In the genomic region with DNA sequence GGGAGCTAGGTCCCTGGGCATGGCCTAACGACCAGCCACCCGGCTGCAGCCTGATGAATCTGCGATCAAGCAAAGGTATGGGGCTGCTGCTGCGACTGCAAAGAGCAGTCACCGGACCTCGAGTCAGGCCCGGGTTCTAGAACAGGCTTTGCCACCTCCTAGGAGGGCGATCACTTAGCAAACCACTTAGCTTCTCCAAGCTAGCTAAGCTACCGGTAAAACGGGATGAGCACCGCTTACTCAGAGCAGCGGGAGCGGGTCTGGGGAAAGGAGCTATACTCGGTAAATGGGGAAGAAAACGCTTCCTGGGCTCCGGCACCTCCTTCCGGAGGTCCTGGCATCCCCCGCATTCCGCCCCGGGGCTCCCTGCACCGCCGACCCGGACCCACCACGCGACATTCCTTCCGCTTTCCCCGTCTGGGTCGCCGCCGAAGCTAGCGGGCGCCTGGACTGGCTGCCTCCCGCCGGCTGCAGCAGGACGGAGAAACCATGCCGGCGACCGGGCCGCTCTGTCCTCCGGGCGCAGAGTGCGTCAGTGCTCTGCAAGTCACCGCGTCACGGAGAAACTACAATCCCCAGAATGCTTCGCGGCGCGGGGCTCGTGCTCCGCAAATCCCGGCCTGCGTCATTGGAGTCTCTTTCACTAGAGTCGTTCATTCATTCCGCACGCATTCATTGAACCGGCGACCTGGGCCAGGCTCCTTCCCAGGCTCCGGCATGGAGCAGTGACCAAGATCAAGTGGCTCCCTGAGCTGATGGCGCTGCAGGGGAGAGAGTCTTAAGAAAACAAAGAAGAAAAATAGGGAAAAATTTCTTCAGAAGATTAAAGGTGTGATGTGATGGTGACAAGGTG, we compare ENCODE assay signal across 8 cellular contexts. TPM values are rescaled to one million over a fixed set of nuclear protein-coding genes. Genes with fewer than 3 reads are reported as not detected.
DNase-seq lines count a peak whose midpoint lies in the region; ATAC-seq, FAIRE-seq and TF ChIP-seq lines count a peak whose summit lies in the region.

A gene (minus strand): TSS at position 531 of the 853 bp plus-strand sequence. CDS start 3,779 bp downstream, outside the sequence.

- H3K36me3 Mint-ChIP-seq in activated naive CD8-positive, alpha-beta T cell treated with anti-CD3 and anti-CD28 coated beads, Interleukin-2, amount 10 ng/mL, durations not matched to agents 7 days and 5 days, result peaks cover 6% of the 10 kb centered on the region

- H3K36me3 ChIP-seq in pancreas (peaks cover 0 to 10% (median 6%) of the 10 kb centered on the region in 3 donors), thyroid gland (peaks cover 3 to 7% of the 10 kb centered on the region in 2 donors)

- H3K27me3 ChIP-seq in pancreas (no peaks in the 10 kb centered on the region), thyroid gland (no peaks in the 10 kb centered on the region)

- H3K9me3 ChIP-seq in pancreas (no peaks in the 10 kb centered on the region), thyroid gland (no peaks in the 10 kb centered on the region)

- no peak for TF ChIP-seq CTCF in GM12864 (IDR thresholded peaks at IDR 0.05; ENCODE audit: low read depth, low read length, missing control alignments)
- no peak for TF ChIP-seq CTCF in pancreas (IDR thresholded peaks at IDR 0.05)
- peak in 1 of 6 experiments; percentile 1 for TF ChIP-seq CTCF in thyroid gland (IDR thresholded peaks at IDR 0.05)

- peaks cover 1% of the 10 kb centered on the region for H3K9me3 Mint-ChIP-seq in activated naive CD8-positive, alpha-beta T cell treated with anti-CD3 and anti-CD28 coated beads, Interleukin-2, amount 10 ng/mL, durations not matched to agents 7 days and 5 days

- no peaks in the 10 kb centered on the region for H3K27me3 Mint-ChIP-seq in activated naive CD8-positive, alpha-beta T cell treated with anti-CD3 and anti-CD28 coated beads, Interleukin-2, amount 10 ng/mL, durations not matched to agents 7 days and 5 days

- peak; percentile 71 to 93 for TF ChIP-seq POLR2A in thyroid gland (IDR thresholded peaks at IDR 0.05)

- peaks cover 17% of the 10 kb centered on the region for H3K4me1 Mint-ChIP-seq in activated naive CD8-positive, alpha-beta T cell treated with anti-CD3 and anti-CD28 coated beads, Interleukin-2, amount 10 ng/mL, durations not matched to agents 7 days and 5 days

- peaks cover 0 to 7% (median 0%) of the 10 kb centered on the region in 3 donors for H3K4me1 ChIP-seq in pancreas
- H3K4me1 ChIP-seq in thyroid gland, result peaks cover 7 to 20% of the 10 kb centered on the region in 2 donors

- WGBS in pancreas, 2 donors, result 1% methylated on average over 52 to 60 of the region's 60 CpGs
- 0 to 1% methylated on average over 26 to 39 of the region's 60 CpGs for WGBS in thyroid gland, 2 donors

- H3K27ac ChIP-seq in pancreas, result peak within 1 kb of the TSS; percentile 72 to 83 (median 80)
- peak within 1 kb of the TSS; percentile 55 to 93 (median 89) for H3K27ac ChIP-seq in thyroid gland

- peak; percentile 77 for DNase-seq in GM12864 (ENCODE audit: low read depth)
- DNase-seq in NCI-H1417 treated with DMSO at 0.1 percent for 48 hours (lab: John Stamatoyannopoulos, UW), result peak; percentile 58
- peak; percentile 69 to 81 for DNase-seq in SW 1271 (lab: John Stamatoyannopoulos, UW)
- DNase-seq in activated naive CD8-positive, alpha-beta T cell treated with anti-CD3 and anti-CD28 coated beads, Interleukin-2, amount 10 ng/mL, durations not matched to agents 7 days and 5 days, result peak; percentile 90
- DNase-seq in head of caudate nucleus, result peak; percentile 93 to 98 (median 96)
- DNase-seq in pancreas, result peak; percentile 91 to 94 (median 94)
- peak; percentile 92 for DNase-seq in thyroid gland

- peak within 1 kb of the TSS; percentile 81 for H3K4me3 ChIP-seq in GM12864 (ENCODE audit: low read depth, low read length)
- peak within 1 kb of the TSS; percentile 74 to 90 (median 86) for H3K4me3 ChIP-seq in pancreas
- peak within 1 kb of the TSS; percentile 37 to 87 (median 76) for H3K4me3 ChIP-seq in thyroid gland (replicated peaks in 1 of 3)

- peak within 1 kb of the TSS; percentile 97 for H3K27ac Mint-ChIP-seq in activated naive CD8-positive, alpha-beta T cell treated with anti-CD3 and anti-CD28 coated beads, Interleukin-2, amount 10 ng/mL, durations not matched to agents 7 days and 5 days

- ATAC-seq in HG02763 (IDR thresholded peaks at IDR 0.05; ENCODE audit: unreplicated experiment) (peak; percentile 50), pancreas (peak; percentile 98 to 99 (median 98))
- ATAC-seq in activated naive CD8-positive, alpha-beta T cell treated with anti-CD3 and anti-CD28 coated beads, Interleukin-2, amount 10 ng/mL, durations not matched to agents 7 days and 5 days (ENCODE audit: low read depth), result peak; percentile 91

- POLR2A ChIA-PET in activated naive CD8-positive, alpha-beta T cell treated with anti-CD3 and anti-CD28 coated beads, Interleukin-2, amount 10 ng/mL, durations not matched to agents 7 days and 5 days (lab: Charles Lee), result interaction anchor here (0.6 to 7.2 kb wide), 7 partner anchors 9 to 174 kb away, joined by 3 to 105 read pairs (median 5); a partner anchor contains a TSS

- intact Hi-C loops in head of caudate nucleus (cut with DNase I), result no loop called here
- intact Hi-C loops in pancreas (cut with DNase I), result no loop called here
- intact Hi-C loops in thyroid gland (cut with DNase I), result no loop called here

- peak within 1 kb of the TSS; percentile 97 for H3K4me3 Mint-ChIP-seq in activated naive CD8-positive, alpha-beta T cell treated with anti-CD3 and anti-CD28 coated beads, Interleukin-2, amount 10 ng/mL, durations not matched to agents 7 days and 5 days

- FAIRE-seq in pancreas (lab: Jason Lieb, UNC), result no peak

RNA-seq across cellular contexts. Expression of the gene that starts here (rescaled TPM):
- 10 to 100 TPM; 44.1 to 45.1 TPM for total RNA-seq in activated naive CD8-positive, alpha-beta T cell treated with anti-CD3 and anti-CD28 coated beads, Interleukin-2, amount 10 ng/mL, durations not matched to agents 7 days and 5 days
- total RNA-seq in pancreas (10 to 100 TPM in 5 of 6 donors, 1 to 10 TPM in 1; 9.5 to 16.4 (median 13.5) TPM), thyroid gland (10 to 100 TPM; 19.1 to 52.7 (median 49.0) TPM)
- 10 to 100 TPM; 21.4 to 26.9 TPM for polyA plus RNA-seq in pancreas

Comparison
In these comparisons a context has a peak if more than half of its experiments do, and no peak if none do; other contexts are left out.
1. Peak in every context shown above with its lines: DNase-seq, ATAC-seq, H3K4me3 ChIP-seq and H3K27ac ChIP-seq.